Comparison of ENCODE assay signal across 3 cellular contexts in the genomic region with DNA sequence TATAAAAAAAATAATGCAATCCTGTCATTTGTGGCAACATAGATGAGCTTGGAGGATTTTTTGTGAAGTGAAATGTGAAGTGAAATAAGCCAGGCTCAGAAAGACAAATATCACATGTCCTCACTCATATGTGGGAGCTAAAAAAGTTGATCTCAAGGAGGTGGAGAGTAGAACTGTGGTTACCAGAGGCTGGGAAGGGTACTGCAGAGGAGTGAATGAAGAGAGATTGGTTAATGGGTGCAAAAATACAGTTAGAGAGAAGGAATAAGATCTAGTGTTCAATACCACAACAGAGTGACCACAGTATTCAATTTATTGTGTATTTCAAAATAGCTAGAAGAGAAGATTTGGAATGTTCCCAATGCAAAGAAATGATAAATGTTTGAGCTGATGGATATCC.
TF ChIP-seq lines count a peak whose summit lies in the region.

No MANE protein-coding gene starts in this region.

TF ChIP-seq in SK-N-SH treated with all-trans-retinoic acid at 6 μM for 48 hours, 23 proteins besides CTCF, POLR2A, EP300 and RAD21:
- TF ChIP-seq, protein P1, sequence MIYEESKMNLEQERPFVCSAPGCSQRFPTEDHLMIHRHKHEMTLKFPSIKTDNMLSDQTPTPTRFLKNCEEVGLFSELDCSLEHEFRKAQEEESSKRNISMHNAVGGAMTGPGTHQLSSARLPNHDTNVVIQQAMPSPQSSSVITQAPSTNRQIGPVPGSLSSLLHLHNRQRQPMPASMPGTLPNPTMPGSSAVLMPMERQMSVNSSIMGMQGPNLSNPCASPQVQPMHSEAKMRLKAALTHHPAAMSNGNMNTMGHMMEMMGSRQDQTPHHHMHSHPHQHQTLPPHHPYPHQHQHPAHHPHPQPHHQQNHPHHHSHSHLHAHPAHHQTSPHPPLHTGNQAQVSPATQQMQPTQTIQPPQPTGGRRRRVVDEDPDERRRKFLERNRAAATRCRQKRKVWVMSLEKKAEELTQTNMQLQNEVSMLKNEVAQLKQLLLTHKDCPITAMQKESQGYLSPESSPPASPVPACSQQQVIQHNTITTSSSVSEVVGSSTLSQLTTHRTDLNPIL (CRISPR knock-in tag; IDR thresholded peaks at IDR 0.05; ENCODE audit: low read depth): no peak
- TF ChIP-seq SNAI2 (CRISPR knock-in tag; IDR thresholded peaks at IDR 0.05) (no peak), ZNF70 (CRISPR knock-in tag; IDR thresholded peaks at IDR 0.05) (no peak), ARNTL (CRISPR knock-in tag; IDR thresholded peaks at IDR 0.05; ENCODE audit: borderline replicate concordance, low read depth) (no peak), TOX (CRISPR knock-in tag; IDR thresholded peaks at IDR 0.05; ENCODE audit: borderline replicate concordance) (no peak), PPARA (CRISPR knock-in tag; IDR thresholded peaks at IDR 0.05; ENCODE audit: borderline replicate concordance) (no peak), ISL1 (CRISPR knock-in tag; IDR thresholded peaks at IDR 0.05) (no peak), CSDC2 (CRISPR knock-in tag; IDR thresholded peaks at IDR 0.05) (no peak), ZFP30 (CRISPR knock-in tag; IDR thresholded peaks at IDR 0.05) (no peak)
- TF ChIP-seq, protein P2, sequence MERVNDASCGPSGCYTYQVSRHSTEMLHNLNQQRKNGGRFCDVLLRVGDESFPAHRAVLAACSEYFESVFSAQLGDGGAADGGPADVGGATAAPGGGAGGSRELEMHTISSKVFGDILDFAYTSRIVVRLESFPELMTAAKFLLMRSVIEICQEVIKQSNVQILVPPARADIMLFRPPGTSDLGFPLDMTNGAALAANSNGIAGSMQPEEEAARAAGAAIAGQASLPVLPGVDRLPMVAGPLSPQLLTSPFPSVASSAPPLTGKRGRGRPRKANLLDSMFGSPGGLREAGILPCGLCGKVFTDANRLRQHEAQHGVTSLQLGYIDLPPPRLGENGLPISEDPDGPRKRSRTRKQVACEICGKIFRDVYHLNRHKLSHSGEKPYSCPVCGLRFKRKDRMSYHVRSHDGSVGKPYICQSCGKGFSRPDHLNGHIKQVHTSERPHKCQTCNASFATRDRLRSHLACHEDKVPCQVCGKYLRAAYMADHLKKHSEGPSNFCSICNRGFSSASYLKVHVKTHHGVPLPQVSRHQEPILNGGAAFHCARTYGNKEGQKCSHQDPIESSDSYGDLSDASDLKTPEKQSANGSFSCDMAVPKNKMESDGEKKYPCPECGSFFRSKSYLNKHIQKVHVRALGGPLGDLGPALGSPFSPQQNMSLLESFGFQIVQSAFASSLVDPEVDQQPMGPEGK (CRISPR knock-in tag; IDR thresholded peaks at IDR 0.05; ENCODE audit: borderline replicate concordance): no peak
- TF ChIP-seq, protein P3, sequence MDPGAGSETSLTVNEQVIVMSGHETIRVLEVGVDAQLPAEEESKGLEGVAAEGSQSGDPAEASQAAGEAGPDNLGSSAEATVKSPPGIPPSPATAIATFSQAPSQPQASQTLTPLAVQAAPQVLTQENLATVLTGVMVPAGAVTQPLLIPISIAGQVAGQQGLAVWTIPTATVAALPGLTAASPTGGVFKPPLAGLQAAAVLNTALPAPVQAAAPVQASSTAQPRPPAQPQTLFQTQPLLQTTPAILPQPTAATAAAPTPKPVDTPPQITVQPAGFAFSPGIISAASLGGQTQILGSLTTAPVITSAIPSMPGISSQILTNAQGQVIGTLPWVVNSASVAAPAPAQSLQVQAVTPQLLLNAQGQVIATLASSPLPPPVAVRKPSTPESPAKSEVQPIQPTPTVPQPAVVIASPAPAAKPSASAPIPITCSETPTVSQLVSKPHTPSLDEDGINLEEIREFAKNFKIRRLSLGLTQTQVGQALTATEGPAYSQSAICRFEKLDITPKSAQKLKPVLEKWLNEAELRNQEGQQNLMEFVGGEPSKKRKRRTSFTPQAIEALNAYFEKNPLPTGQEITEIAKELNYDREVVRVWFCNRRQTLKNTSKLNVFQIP (CRISPR knock-in tag; IDR thresholded peaks at IDR 0.05; ENCODE audit: borderline replicate concordance, low read depth): no peak

TF ChIP-seq in SK-N-SH, 30 proteins besides CTCF, POLR2A, EP300 and RAD21 (continues in another document):
- TF ChIP-seq, protein P4, sequence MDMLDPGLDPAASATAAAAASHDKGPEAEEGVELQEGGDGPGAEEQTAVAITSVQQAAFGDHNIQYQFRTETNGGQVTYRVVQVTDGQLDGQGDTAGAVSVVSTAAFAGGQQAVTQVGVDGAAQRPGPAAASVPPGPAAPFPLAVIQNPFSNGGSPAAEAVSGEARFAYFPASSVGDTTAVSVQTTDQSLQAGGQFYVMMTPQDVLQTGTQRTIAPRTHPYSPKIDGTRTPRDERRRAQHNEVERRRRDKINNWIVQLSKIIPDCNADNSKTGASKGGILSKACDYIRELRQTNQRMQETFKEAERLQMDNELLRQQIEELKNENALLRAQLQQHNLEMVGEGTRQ (IDR thresholded peaks at IDR 0.05; ENCODE audit: borderline replicate concordance, low read depth, low read length): no peak
- TF ChIP-seq POLR2AphosphoS5 (IDR thresholded peaks at IDR 0.05; ENCODE audit: low read depth, low read length): no peak
- TF ChIP-seq EZH2phosphoT487 (IDR thresholded peaks at IDR 0.05; ENCODE audit: borderline replicate concordance, low read depth): no peak
- TF ChIP-seq, protein P5, sequence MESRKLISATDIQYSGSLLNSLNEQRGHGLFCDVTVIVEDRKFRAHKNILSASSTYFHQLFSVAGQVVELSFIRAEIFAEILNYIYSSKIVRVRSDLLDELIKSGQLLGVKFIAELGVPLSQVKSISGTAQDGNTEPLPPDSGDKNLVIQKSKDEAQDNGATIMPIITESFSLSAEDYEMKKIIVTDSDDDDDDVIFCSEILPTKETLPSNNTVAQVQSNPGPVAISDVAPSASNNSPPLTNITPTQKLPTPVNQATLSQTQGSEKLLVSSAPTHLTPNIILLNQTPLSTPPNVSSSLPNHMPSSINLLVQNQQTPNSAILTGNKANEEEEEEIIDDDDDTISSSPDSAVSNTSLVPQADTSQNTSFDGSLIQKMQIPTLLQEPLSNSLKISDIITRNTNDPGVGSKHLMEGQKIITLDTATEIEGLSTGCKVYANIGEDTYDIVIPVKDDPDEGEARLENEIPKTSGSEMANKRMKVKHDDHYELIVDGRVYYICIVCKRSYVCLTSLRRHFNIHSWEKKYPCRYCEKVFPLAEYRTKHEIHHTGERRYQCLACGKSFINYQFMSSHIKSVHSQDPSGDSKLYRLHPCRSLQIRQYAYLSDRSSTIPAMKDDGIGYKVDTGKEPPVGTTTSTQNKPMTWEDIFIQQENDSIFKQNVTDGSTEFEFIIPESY (IDR thresholded peaks at IDR 0.05; ENCODE audit: borderline replicate concordance, low read depth): no peak
- TF ChIP-seq RFX5 (IDR thresholded peaks at IDR 0.05; ENCODE audit: low read length): no peak
- no peak for TF ChIP-seq NFIC (IDR thresholded peaks at IDR 0.05; ENCODE audit: borderline replicate concordance)
- TF ChIP-seq, protein P6, sequence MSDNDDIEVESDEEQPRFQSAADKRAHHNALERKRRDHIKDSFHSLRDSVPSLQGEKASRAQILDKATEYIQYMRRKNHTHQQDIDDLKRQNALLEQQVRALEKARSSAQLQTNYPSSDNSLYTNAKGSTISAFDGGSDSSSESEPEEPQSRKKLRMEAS (IDR thresholded peaks at IDR 0.05; ENCODE audit: low read depth): no peak
- no peak for TF ChIP-seq CHD2 (IDR thresholded peaks at IDR 0.05; ENCODE audit: low read length, partially characterized antibody)
- TF ChIP-seq, protein P7, sequence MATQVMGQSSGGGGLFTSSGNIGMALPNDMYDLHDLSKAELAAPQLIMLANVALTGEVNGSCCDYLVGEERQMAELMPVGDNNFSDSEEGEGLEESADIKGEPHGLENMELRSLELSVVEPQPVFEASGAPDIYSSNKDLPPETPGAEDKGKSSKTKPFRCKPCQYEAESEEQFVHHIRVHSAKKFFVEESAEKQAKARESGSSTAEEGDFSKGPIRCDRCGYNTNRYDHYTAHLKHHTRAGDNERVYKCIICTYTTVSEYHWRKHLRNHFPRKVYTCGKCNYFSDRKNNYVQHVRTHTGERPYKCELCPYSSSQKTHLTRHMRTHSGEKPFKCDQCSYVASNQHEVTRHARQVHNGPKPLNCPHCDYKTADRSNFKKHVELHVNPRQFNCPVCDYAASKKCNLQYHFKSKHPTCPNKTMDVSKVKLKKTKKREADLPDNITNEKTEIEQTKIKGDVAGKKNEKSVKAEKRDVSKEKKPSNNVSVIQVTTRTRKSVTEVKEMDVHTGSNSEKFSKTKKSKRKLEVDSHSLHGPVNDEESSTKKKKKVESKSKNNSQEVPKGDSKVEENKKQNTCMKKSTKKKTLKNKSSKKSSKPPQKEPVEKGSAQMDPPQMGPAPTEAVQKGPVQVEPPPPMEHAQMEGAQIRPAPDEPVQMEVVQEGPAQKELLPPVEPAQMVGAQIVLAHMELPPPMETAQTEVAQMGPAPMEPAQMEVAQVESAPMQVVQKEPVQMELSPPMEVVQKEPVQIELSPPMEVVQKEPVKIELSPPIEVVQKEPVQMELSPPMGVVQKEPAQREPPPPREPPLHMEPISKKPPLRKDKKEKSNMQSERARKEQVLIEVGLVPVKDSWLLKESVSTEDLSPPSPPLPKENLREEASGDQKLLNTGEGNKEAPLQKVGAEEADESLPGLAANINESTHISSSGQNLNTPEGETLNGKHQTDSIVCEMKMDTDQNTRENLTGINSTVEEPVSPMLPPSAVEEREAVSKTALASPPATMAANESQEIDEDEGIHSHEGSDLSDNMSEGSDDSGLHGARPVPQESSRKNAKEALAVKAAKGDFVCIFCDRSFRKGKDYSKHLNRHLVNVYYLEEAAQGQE (IDR thresholded peaks at IDR 0.05; ENCODE audit: low read depth, low read length): no peak
- no peak for TF ChIP-seq TEAD4 (IDR thresholded peaks at IDR 0.05; ENCODE audit: borderline replicate concordance, insufficient read depth)
- TF ChIP-seq SMC3 (IDR thresholded peaks at IDR 0.05; ENCODE audit: low read depth, low read length): no peak
- no peak for TF ChIP-seq RCOR1 (IDR thresholded peaks at IDR 0.05; ENCODE audit: low read length)
- no peak for TF ChIP-seq MXI1 (IDR thresholded peaks at IDR 0.05; ENCODE audit: low read depth, low read length)
- no peak for TF ChIP-seq SIN3A (IDR thresholded peaks at IDR 0.05; ENCODE audit: borderline replicate concordance, low read depth, low read length)

TF ChIP-seq in GM12878, 131 proteins besides CTCF, POLR2A, EP300 and RAD21:
- no peak for TF ChIP-seq RB1 (IDR thresholded peaks at IDR 0.05; ENCODE audit: borderline replicate concordance)
- TF ChIP-seq HDAC2 (IDR thresholded peaks at IDR 0.05): no peak
TF ChIP-seq in GM12878: peak in this region for 0.
